Comparison of ENCODE assay signal across 8 cellular contexts in genomic region chr12:388012-388411, GRCh38. TPM values are rescaled to one million over a fixed set of nuclear protein-coding genes. Genes with fewer than 3 reads are reported as not detected.
DNase-seq lines count a peak whose midpoint lies in the region; ATAC-seq, FAIRE-seq and TF ChIP-seq lines count a peak whose summit lies in the region.

No MANE protein-coding gene starts in this region.

- H3K9me3 ChIP-seq in adipocyte (ENCODE audit: control insufficient read depth, low read length) (no peaks in the 10 kb centered on the region), left lung (no peaks in the 10 kb centered on the region), thymus (ENCODE audit: control insufficient read depth) (no peaks in the 10 kb centered on the region)

- no peaks in the 10 kb centered on the region for H3K27me3 Mint-ChIP-seq in activated CD4-positive, alpha-beta T cell treated with anti-CD3 and anti-CD28 coated beads, Interleukin-2, amount 10 ng/mL, durations not matched to agents 24 days and 14 days

- ATAC-seq in left lung, result no peak
- ATAC-seq in GM21576 (IDR thresholded peaks at IDR 0.05; ENCODE audit: unreplicated experiment), result no peak

- no peak for DNase-seq in activated CD4-positive, alpha-beta T cell treated with anti-CD3 and anti-CD28 coated beads, Interleukin-2, amount 10 ng/mL, durations not matched to agents 24 days and 14 days
- DNase-seq in activated CD4-positive, alpha-beta T cell treated with anti-CD3 and anti-CD28 coated beads, Interleukin-2, amount 50 U/mL, for 1 hour, result no peak
- peak; percentile 9 for DNase-seq in adipocyte (ENCODE audit: low read depth)
- DNase-seq in left lung, result no peak
- DNase-seq in HK-2 (ENCODE audit: unreplicated experiment), result no peak
- DNase-seq in GM12892 (ENCODE audit: insufficient read length), result no peak

- no peak for TF ChIP-seq CTCF in left lung (IDR thresholded peaks at IDR 0.05)

- 2% methylated on average over 2 of the region's 2 CpGs for WGBS in thymus

- H3K27ac Mint-ChIP-seq in activated CD4-positive, alpha-beta T cell treated with anti-CD3 and anti-CD28 coated beads, Interleukin-2, amount 10 ng/mL, durations not matched to agents 24 days and 14 days, result peak overlapping the region; percentile 98

- H3K4me1 Mint-ChIP-seq in activated CD4-positive, alpha-beta T cell treated with anti-CD3 and anti-CD28 coated beads, Interleukin-2, amount 10 ng/mL, durations not matched to agents 24 days and 14 days, result peaks cover 29% of the 10 kb centered on the region

- peak overlapping the region; percentile 92 for H3K9ac ChIP-seq in adipocyte (ENCODE audit: low read length)

- FAIRE-seq in GM12892 (lab: Jason Lieb, UNC), result no peak

- H3K36me3 ChIP-seq in adipocyte (ENCODE audit: control insufficient read depth, insufficient read depth, low read length, severe bottlenecking) (peaks cover 22% of the 10 kb centered on the region), left lung (peaks cover 0 to 19% of the 10 kb centered on the region in 2 donors), thymus (ENCODE audit: control insufficient read depth, insufficient read depth) (peaks cover 13% of the 10 kb centered on the region)

- peak overlapping the region; percentile 90 to 96 for H3K27ac ChIP-seq in left lung
- H3K27ac ChIP-seq in thymus (ENCODE audit: low read depth), result peak overlapping the region; percentile 40

- peaks cover 34% of the 10 kb centered on the region for H3K36me3 Mint-ChIP-seq in activated CD4-positive, alpha-beta T cell treated with anti-CD3 and anti-CD28 coated beads, Interleukin-2, amount 10 ng/mL, durations not matched to agents 24 days and 14 days (ENCODE audit: low read depth)

- no peaks in the 10 kb centered on the region for H3K27me3 ChIP-seq in adipocyte (replicated peaks; ENCODE audit: control insufficient read depth, insufficient read depth, low read length)
- H3K27me3 ChIP-seq in left lung, result no peaks in the 10 kb centered on the region
- no peaks in the 10 kb centered on the region for H3K27me3 ChIP-seq in thymus (ENCODE audit: control insufficient read depth, insufficient read depth)

- peak overlapping the region; percentile 94 for H3K4me3 Mint-ChIP-seq in activated CD4-positive, alpha-beta T cell treated with anti-CD3 and anti-CD28 coated beads, Interleukin-2, amount 10 ng/mL, durations not matched to agents 24 days and 14 days

- peaks cover 32% of the 10 kb centered on the region for H3K4me1 ChIP-seq in adipocyte (ENCODE audit: control insufficient read depth, insufficient read depth, low read length)
- H3K4me1 ChIP-seq in left lung, result peaks cover 25 to 35% of the 10 kb centered on the region in 2 donors
- H3K4me1 ChIP-seq in thymus (ENCODE audit: control insufficient read depth, insufficient read depth, low read length), result peaks cover 4% of the 10 kb centered on the region

- no peaks in the 10 kb centered on the region for H3K9me3 Mint-ChIP-seq in activated CD4-positive, alpha-beta T cell treated with anti-CD3 and anti-CD28 coated beads, Interleukin-2, amount 10 ng/mL, durations not matched to agents 24 days and 14 days

- H3K4me3 ChIP-seq in adipocyte (ENCODE audit: low read length) (peak overlapping the region; percentile 97), left lung (peak overlapping the region; percentile 70 to 93), thymus (ENCODE audit: low read length) (peak overlapping the region; percentile 64)

- intact Hi-C loops in activated CD4-positive, alpha-beta T cell treated with anti-CD3 and anti-CD28 coated beads, Interleukin-2, amount 10 ng/mL, durations not matched to agents 24 days and 14 days (cut with micrococcal nuclease), result loop anchor here (5.0 kb wide), 1 partner anchor 1304 kb away; the partner anchor contains the start of gene ADIPOR2
- intact Hi-C loops in left lung (cut with DNase I), result no loop called here

- TF ChIP-seq POLR2A in GM12892 (IDR thresholded peaks at IDR 0.05; ENCODE audit: low read depth, low read length), result no peak

RNA-seq across cellular contexts. Expression of gene KDM5A, which starts 1.1 kb away (rescaled TPM):
- 79.0 and 82.7 TPM in 2 replicates for total RNA-seq in activated CD4-positive, alpha-beta T cell treated with anti-CD3 and anti-CD28 coated beads, Interleukin-2, amount 10 ng/mL, durations not matched to agents 24 days and 14 days
- total RNA-seq in left lung, result 10 to 100 TPM; 63.7 to 66.9 TPM
- polyA plus RNA-seq in thymus, result 10.6 TPM
- polyA plus RNA-seq in GM12892 (2012; ENCODE audit: missing spikeins), result 17.7 TPM

RNA-seq across cellular contexts. Expression of gene CCDC77, which starts 13.4 kb away (rescaled TPM):
- total RNA-seq in activated CD4-positive, alpha-beta T cell treated with anti-CD3 and anti-CD28 coated beads, Interleukin-2, amount 10 ng/mL, durations not matched to agents 24 days and 14 days, result 12.2 and 13.0 TPM in 2 replicates
- 1 to 10 TPM; 7.4 to 8.9 TPM for total RNA-seq in left lung
- polyA plus RNA-seq in thymus, result 12.2 TPM
- polyA plus RNA-seq in GM12892 (2012; ENCODE audit: missing spikeins), result 16.7 TPM
